Comparison of ENCODE assay signal across 20 cellular contexts in the genomic region with DNA sequence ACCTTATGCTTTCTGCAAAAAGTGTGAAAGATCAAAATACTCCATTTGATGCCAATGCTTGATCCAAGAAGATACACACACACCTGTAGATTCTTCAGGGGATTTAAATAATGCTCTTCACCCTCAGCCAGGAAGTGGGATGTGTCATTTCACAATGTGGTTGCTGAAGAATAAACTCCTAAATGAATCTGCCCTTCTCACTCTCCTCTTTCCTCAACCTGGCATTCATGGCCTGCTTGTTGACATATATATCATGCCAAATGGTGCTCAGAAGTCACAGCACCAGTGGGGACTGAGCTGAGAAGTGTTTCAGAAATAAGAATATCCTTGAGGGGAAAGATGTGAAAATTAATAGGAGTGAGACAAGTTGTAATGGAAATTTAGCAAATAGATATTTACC.
"Had no signal": no experiment of that assay in that cellular context is flagged by ENCODE, and none has a peak within 500 bp of the region (broad histone marks: within the 10 kb centered on the region; RNA-seq: fewer than 3 reads in every experiment).

No MANE protein-coding gene starts in this region.

- H3K36me3 ChIP-seq: right atrium auricular region, upper lobe of left lung had no signal

- H3K9me3 ChIP-seq: right atrium auricular region, upper lobe of left lung had no signal

- DNase-seq: activated CD4-positive, alpha-beta T cell treated with anti-CD3 and anti-CD28 coated beads, Interleukin-2, amount 50 U/mL, for 4 hours; activated naive CD4-positive, alpha-beta T cell treated with Interleukin-2 at 50 U/mL for 16 hours; activated T-cell treated with anti-CD3 and anti-CD28 coated beads for 4 hours; aorta; effector memory CD4-positive, alpha-beta T cell; foreskin keratinocyte; glutamatergic neuron; hypothalamus; mesenchymal stem cell; nephron progenitor cell; small intestine; stimulated activated CD4-positive, alpha-beta T cell treated with anti-CD3 and anti-CD28 coated beads, Interleukin-4, amount 100 ng/mL, for 4 hours; stimulated activated CD8-positive, alpha-beta memory T cell treated with anti-CD3 and anti-CD28 coated beads, Interleukin-4, amount 100 ng/mL, for 48 hours; stimulated activated naive CD8-positive, alpha-beta T cell treated with anti-CD3 and anti-CD28 coated beads, Interleukin-15, Interleukin-2, amounts not matched to agents 100 U/mL and 50 U/mL, for 24 hours; T1000; upper lobe of left lung had no signal

- H3K4me1 ChIP-seq: foreskin keratinocyte, upper lobe of left lung had no signal

- FAIRE-seq: small intestine had no signal

- H3K4me3 ChIP-seq: right atrium auricular region, upper lobe of left lung had no signal

- H3K9me3 Mint-ChIP-seq: dendritic cell treated with granulocyte-macrophage colony-stimulating factor and Interleukin-4, amounts not matched to agents 40 ng/mL and 50 ng/mL, for 4 days; nephron progenitor cell had no signal

- H3K4me3 Mint-ChIP-seq: dendritic cell treated with granulocyte-macrophage colony-stimulating factor and Interleukin-4, amounts not matched to agents 40 ng/mL and 50 ng/mL, for 4 days; nephron progenitor cell had no signal

- H3K27me3 Mint-ChIP-seq: dendritic cell treated with granulocyte-macrophage colony-stimulating factor and Interleukin-4, amounts not matched to agents 40 ng/mL and 50 ng/mL, for 4 days; progenitor cell of endocrine pancreas had no signal

- H3K27ac Mint-ChIP-seq: dendritic cell treated with granulocyte-macrophage colony-stimulating factor and Interleukin-4, amounts not matched to agents 40 ng/mL and 50 ng/mL, for 4 days; nephron progenitor cell; progenitor cell of endocrine pancreas had no signal

- H3K27ac ChIP-seq: foreskin keratinocyte, right atrium auricular region, upper lobe of left lung had no signal

- ATAC-seq: activated CD4-positive, CD25-positive, alpha-beta regulatory T cell treated with anti-CD3 and anti-CD28 coated beads, Interleukin-2, amount 50 U/mL, for 24 hours; foreskin keratinocyte; stimulated activated naive CD8-positive, alpha-beta T cell treated with anti-CD3 and anti-CD28 coated beads, Interleukin-15, Interleukin-2, amounts not matched to agents 100 U/mL and 50 U/mL, for 24 hours had no signal

- H3K27me3 ChIP-seq: foreskin keratinocyte, right atrium auricular region, upper lobe of left lung had no signal
